Comparison of ENCODE assay signal across 22 cellular contexts in genomic region chr2:208872591-208872990, GRCh38.
DNase-seq lines count a peak whose midpoint lies in the region; ATAC-seq and TF ChIP-seq lines count a peak whose summit lies in the region.
"Had no signal": no experiment of that assay in that cellular context is flagged by ENCODE, and none has a peak within 500 bp of the region (broad histone marks: within the 10 kb centered on the region; RNA-seq: fewer than 3 reads in every experiment).

No MANE protein-coding gene starts in this region.

- H3K4me3 Mint-ChIP-seq in activated CD4-positive, alpha-beta T cell treated with anti-CD3 and anti-CD28 coated beads for 36 hours = no peak overlapping the region
- H3K4me3 Mint-ChIP-seq: neural crest cell had no signal

- CTCF ChIA-PET in activated CD4-positive, alpha-beta T cell treated with anti-CD3 and anti-CD28 coated beads for 36 hours (lab: Charles Lee) = no interaction called here

- H3K27ac Mint-ChIP-seq in activated CD4-positive, alpha-beta T cell treated with anti-CD3 and anti-CD28 coated beads for 36 hours = no peak overlapping the region
- H3K27ac Mint-ChIP-seq: activated naive CD4-positive, alpha-beta T cell treated with anti-CD3 and anti-CD28 coated beads, Interleukin-2, amount 50 U/mL, for 72 hours had no signal

- H3K4me1 Mint-ChIP-seq in activated CD4-positive, alpha-beta T cell treated with anti-CD3 and anti-CD28 coated beads for 36 hours = no peaks in the 10 kb centered on the region
- H3K4me1 Mint-ChIP-seq: neural crest cell had no signal

- peaks cover 2% of the 10 kb centered on the region for H3K9me3 Mint-ChIP-seq in activated CD4-positive, alpha-beta T cell treated with anti-CD3 and anti-CD28 coated beads for 36 hours (ENCODE audit: low read depth)
- H3K9me3 Mint-ChIP-seq: neural crest cell had no signal

- H3K36me3 Mint-ChIP-seq in activated CD4-positive, alpha-beta T cell treated with anti-CD3 and anti-CD28 coated beads for 36 hours (ENCODE audit: low read depth) = no peaks in the 10 kb centered on the region
- H3K36me3 Mint-ChIP-seq: activated naive CD4-positive, alpha-beta T cell treated with anti-CD3 and anti-CD28 coated beads, Interleukin-2, amount 50 U/mL, for 72 hours had no signal

- DNase-seq in activated CD4-positive, alpha-beta T cell treated with anti-CD3 and anti-CD28 coated beads for 36 hours = no peak
- DNase-seq in activated CD4-positive, alpha-beta T cell treated with anti-CD3 and anti-CD28 coated beads for 48 hours = no peak
- peak; percentile 79 for DNase-seq in RKO (ENCODE audit: low spot score)
- no peak for DNase-seq in GM13976 (ENCODE audit: low spot score)
- no peak for DNase-seq in DMS 273 treated with DMSO at 0.1 percent for 48 hours (lab: John Stamatoyannopoulos, UW)
- no peak for DNase-seq in NCI-H1436 treated with DMSO at 0.1 percent for 48 hours (lab: John Stamatoyannopoulos, UW)
- DNase-seq: activated CD4-positive, alpha-beta T cell treated with anti-CD3 and anti-CD28 coated beads, Interleukin-2, amount 50 U/mL, for 1 hour; activated T-cell treated with anti-CD3 and anti-CD28 coated beads for 4 hours; colonic mucosa; foreskin fibroblast; left cardiac atrium; NCI-H2029 treated with DMSO at 0.1 percent for 48 hours; NCI-H524 treated with DMSO at 0.1 percent for 48 hours; PC-9; retina; stimulated activated naive CD4-positive, alpha-beta T cell; trophoblast cell had no signal

- no peak for TF ChIP-seq CTCF in GM13976 (IDR thresholded peaks at IDR 0.05; ENCODE audit: borderline replicate concordance, control extremely low read depth, extremely low read depth, insufficient read depth, missing control alignments)

- peak; percentile 36 for ATAC-seq in activated CD4-positive, alpha-beta T cell treated with anti-CD3 and anti-CD28 coated beads for 36 hours
- ATAC-seq in HG03378 (IDR thresholded peaks at IDR 0.05; ENCODE audit: unreplicated experiment) = peak; percentile 64
- no peak for ATAC-seq in SK-N-SH treated with all-trans-retinoic acid at 6 μM for 48 hours
- ATAC-seq: A549, left cardiac atrium had no signal

- intact Hi-C loops in activated CD4-positive, alpha-beta T cell treated with anti-CD3 and anti-CD28 coated beads for 36 hours (cut with DNase I, micrococcal nuclease) = no loop called here

- in situ Hi-C loops in GM13976 (cut with MboI; ENCODE audit: low sequenced_read_pairs, unreplicated experiment) = no loop called here

- POLR2A ChIA-PET in activated CD4-positive, alpha-beta T cell treated with anti-CD3 and anti-CD28 coated beads for 36 hours (lab: Charles Lee) = no interaction called here

- H3K27me3 Mint-ChIP-seq in activated CD4-positive, alpha-beta T cell treated with anti-CD3 and anti-CD28 coated beads for 36 hours = no peaks in the 10 kb centered on the region

TF ChIP-seq in SK-N-SH treated with all-trans-retinoic acid at 6 μM for 48 hours, 23 proteins besides CTCF, POLR2A, EP300 and RAD21:
- TF ChIP-seq TCF4 (CRISPR knock-in tag; IDR thresholded peaks at IDR 0.05; ENCODE audit: borderline replicate concordance) = no peak
- no peak for TF ChIP-seq TOX (CRISPR knock-in tag; IDR thresholded peaks at IDR 0.05; ENCODE audit: borderline replicate concordance)
- no peak for TF ChIP-seq CSRNP3 (CRISPR knock-in tag; IDR thresholded peaks at IDR 0.05)
- no peak for TF ChIP-seq CSDC2 (CRISPR knock-in tag; IDR thresholded peaks at IDR 0.05)
- TF ChIP-seq PPARA (CRISPR knock-in tag; IDR thresholded peaks at IDR 0.05; ENCODE audit: borderline replicate concordance) = no peak
- TF ChIP-seq ISL1 (CRISPR knock-in tag; IDR thresholded peaks at IDR 0.05) = no peak
- TF ChIP-seq ESRRG (CRISPR knock-in tag; IDR thresholded peaks at IDR 0.05) = no peak
- TF ChIP-seq ZNF70 (CRISPR knock-in tag; IDR thresholded peaks at IDR 0.05) = no peak
- no peak for TF ChIP-seq CREB5 (CRISPR knock-in tag; IDR thresholded peaks at IDR 0.05; ENCODE audit: low read depth)
- TF ChIP-seq RARB (CRISPR knock-in tag; IDR thresholded peaks at IDR 0.05) = no peak
- TF ChIP-seq BACH2 (CRISPR knock-in tag; IDR thresholded peaks at IDR 0.05; ENCODE audit: borderline replicate concordance) = no peak
- no peak for TF ChIP-seq OSR1 (CRISPR knock-in tag; IDR thresholded peaks at IDR 0.05)
- TF ChIP-seq SNAI2 (CRISPR knock-in tag; IDR thresholded peaks at IDR 0.05) = no peak
- no peak for TF ChIP-seq ZC3H10 (CRISPR knock-in tag; IDR thresholded peaks at IDR 0.05)
- TF ChIP-seq TSHZ2 (CRISPR knock-in tag; IDR thresholded peaks at IDR 0.05) = no peak
- TF ChIP-seq ZNF8 (CRISPR knock-in tag; IDR thresholded peaks at IDR 0.05) = no peak
- TF ChIP-seq ZFP30 (CRISPR knock-in tag; IDR thresholded peaks at IDR 0.05) = no peak
- TF ChIP-seq POU6F1 (CRISPR knock-in tag; IDR thresholded peaks at IDR 0.05; ENCODE audit: borderline replicate concordance, low read depth) = no peak
